14 cellular contexts compared by ENCODE assay signal in genomic region chr1:236108027-236108648, GRCh38.
"Had no signal": no experiment of that assay in that cellular context is flagged by ENCODE, and none has a peak within 500 bp of the region (broad histone marks: within the 10 kb centered on the region; RNA-seq: fewer than 3 reads in every experiment).

No MANE protein-coding gene starts in this region.

- H3K27ac Mint-ChIP-seq: activated CD4-positive, alpha-beta T cell treated with anti-CD3 and anti-CD28 coated beads, Interleukin-2, amount 10 ng/mL, durations not matched to agents 7 days and 5 days; activated naive CD4-positive, alpha-beta T cell treated with anti-CD3 and anti-CD28 coated beads, Interleukin-2, amount 10 ng/mL, durations not matched to agents 7 days and 5 days; dendritic cell treated with granulocyte-macrophage colony-stimulating factor and Interleukin-4, amounts not matched to agents 40 ng/mL and 50 ng/mL, for 4 days; nephron progenitor cell; stimulated activated naive CD8-positive, alpha-beta T cell treated with anti-CD3 and anti-CD28 coated beads, Interleukin-15, amount 100 ng/mL, for 72 hours had no signal

- H3K4me1 ChIP-seq: adrenal gland, testis, upper lobe of right lung had no signal

- H3K27ac ChIP-seq: adrenal gland, testis, upper lobe of right lung had no signal

- H3K9me3 ChIP-seq: adrenal gland, testis, upper lobe of right lung had no signal

- H3K27me3 Mint-ChIP-seq: dendritic cell treated with granulocyte-macrophage colony-stimulating factor and Interleukin-4, amounts not matched to agents 40 ng/mL and 50 ng/mL, for 4 days; stimulated activated naive CD8-positive, alpha-beta T cell treated with anti-CD3 and anti-CD28 coated beads, Interleukin-15, amount 100 ng/mL, for 72 hours had no signal

- H3K36me3 Mint-ChIP-seq: activated naive CD4-positive, alpha-beta T cell treated with anti-CD3 and anti-CD28 coated beads, Interleukin-2, amount 10 ng/mL, durations not matched to agents 7 days and 5 days had no signal

- H3K4me3 Mint-ChIP-seq: activated CD4-positive, alpha-beta T cell treated with anti-CD3 and anti-CD28 coated beads, Interleukin-2, amount 10 ng/mL, durations not matched to agents 7 days and 5 days; activated naive CD4-positive, alpha-beta T cell treated with anti-CD3 and anti-CD28 coated beads, Interleukin-2, amount 10 ng/mL, durations not matched to agents 7 days and 5 days; dendritic cell treated with granulocyte-macrophage colony-stimulating factor and Interleukin-4, amounts not matched to agents 40 ng/mL and 50 ng/mL, for 4 days; nephron progenitor cell; stimulated activated naive CD8-positive, alpha-beta T cell treated with anti-CD3 and anti-CD28 coated beads, Interleukin-15, amount 100 ng/mL, for 72 hours had no signal

- H3K4me3 ChIP-seq: adrenal gland, testis, upper lobe of right lung had no signal

- H3K9me3 Mint-ChIP-seq: activated CD4-positive, alpha-beta T cell treated with anti-CD3 and anti-CD28 coated beads, Interleukin-2, amount 10 ng/mL, durations not matched to agents 7 days and 5 days; activated naive CD4-positive, alpha-beta T cell treated with anti-CD3 and anti-CD28 coated beads, Interleukin-2, amount 10 ng/mL, durations not matched to agents 7 days and 5 days; dendritic cell treated with granulocyte-macrophage colony-stimulating factor and Interleukin-4, amounts not matched to agents 40 ng/mL and 50 ng/mL, for 4 days; nephron progenitor cell; stimulated activated naive CD8-positive, alpha-beta T cell treated with anti-CD3 and anti-CD28 coated beads, Interleukin-15, amount 100 ng/mL, for 72 hours had no signal

- H3K27me3 ChIP-seq: testis, upper lobe of right lung had no signal

- ATAC-seq: left ventricle myocardium superior; stimulated activated naive CD8-positive, alpha-beta T cell treated with anti-CD3 and anti-CD28 coated beads, Interleukin-15, amount 100 ng/mL, for 72 hours; upper lobe of right lung had no signal

- H3K36me3 ChIP-seq: adrenal gland, upper lobe of right lung had no signal

- DNase-seq: activated CD4-positive, alpha-beta T cell treated with anti-CD3 and anti-CD28 coated beads, Interleukin-2, amount 10 ng/mL, durations not matched to agents 7 days and 5 days; activated CD4-positive, CD25-positive, alpha-beta regulatory T cell; activated CD8-positive, alpha-beta memory T cell treated with anti-CD3 and anti-CD28 coated beads for 24 hours; activated naive CD4-positive, alpha-beta T cell treated with anti-CD3 and anti-CD28 coated beads, Interleukin-2, amount 10 ng/mL, durations not matched to agents 7 days and 5 days; adrenal gland; erythroblast; left ventricle myocardium superior; nephron progenitor cell; stimulated activated CD4-positive, alpha-beta T cell treated with anti-CD3 and anti-CD28 coated beads, Interleukin-15, amount 100 ng/mL, for 24 hours; stimulated activated CD4-positive, alpha-beta T cell treated with anti-CD3 and anti-CD28 coated beads, Interleukin-4, amount 100 ng/mL, for 24 hours; stimulated activated naive CD8-positive, alpha-beta T cell treated with anti-CD3 and anti-CD28 coated beads, Interleukin-15, amount 100 ng/mL, for 72 hours; testis; upper lobe of right lung had no signal
